ENCODE assay signal across 1 cellular context in the genomic region with DNA sequence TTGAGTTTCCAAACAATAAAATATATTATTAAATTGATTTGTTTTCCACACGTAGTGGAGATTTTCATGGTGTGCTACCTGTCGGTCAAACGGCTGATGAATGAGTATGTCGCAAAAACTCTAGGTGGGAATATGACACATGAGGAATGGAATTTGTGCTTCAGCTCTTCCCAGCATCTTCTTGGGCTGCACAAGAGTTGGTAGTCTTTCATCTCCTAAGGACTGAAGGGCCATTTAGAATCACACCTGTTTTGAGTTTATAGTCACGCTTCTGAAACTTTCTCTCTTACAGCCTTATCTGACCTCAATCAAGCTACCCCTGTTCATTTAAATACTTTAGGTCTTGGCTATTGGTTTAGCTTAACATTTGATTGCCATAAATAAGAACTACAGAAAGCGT.
TF ChIP-seq lines count a peak whose summit lies in the region.

No MANE protein-coding gene starts in this region.

TF ChIP-seq in HepG2, 621 proteins besides CTCF, POLR2A, EP300 and RAD21:
- TF ChIP-seq, protein P1, sequence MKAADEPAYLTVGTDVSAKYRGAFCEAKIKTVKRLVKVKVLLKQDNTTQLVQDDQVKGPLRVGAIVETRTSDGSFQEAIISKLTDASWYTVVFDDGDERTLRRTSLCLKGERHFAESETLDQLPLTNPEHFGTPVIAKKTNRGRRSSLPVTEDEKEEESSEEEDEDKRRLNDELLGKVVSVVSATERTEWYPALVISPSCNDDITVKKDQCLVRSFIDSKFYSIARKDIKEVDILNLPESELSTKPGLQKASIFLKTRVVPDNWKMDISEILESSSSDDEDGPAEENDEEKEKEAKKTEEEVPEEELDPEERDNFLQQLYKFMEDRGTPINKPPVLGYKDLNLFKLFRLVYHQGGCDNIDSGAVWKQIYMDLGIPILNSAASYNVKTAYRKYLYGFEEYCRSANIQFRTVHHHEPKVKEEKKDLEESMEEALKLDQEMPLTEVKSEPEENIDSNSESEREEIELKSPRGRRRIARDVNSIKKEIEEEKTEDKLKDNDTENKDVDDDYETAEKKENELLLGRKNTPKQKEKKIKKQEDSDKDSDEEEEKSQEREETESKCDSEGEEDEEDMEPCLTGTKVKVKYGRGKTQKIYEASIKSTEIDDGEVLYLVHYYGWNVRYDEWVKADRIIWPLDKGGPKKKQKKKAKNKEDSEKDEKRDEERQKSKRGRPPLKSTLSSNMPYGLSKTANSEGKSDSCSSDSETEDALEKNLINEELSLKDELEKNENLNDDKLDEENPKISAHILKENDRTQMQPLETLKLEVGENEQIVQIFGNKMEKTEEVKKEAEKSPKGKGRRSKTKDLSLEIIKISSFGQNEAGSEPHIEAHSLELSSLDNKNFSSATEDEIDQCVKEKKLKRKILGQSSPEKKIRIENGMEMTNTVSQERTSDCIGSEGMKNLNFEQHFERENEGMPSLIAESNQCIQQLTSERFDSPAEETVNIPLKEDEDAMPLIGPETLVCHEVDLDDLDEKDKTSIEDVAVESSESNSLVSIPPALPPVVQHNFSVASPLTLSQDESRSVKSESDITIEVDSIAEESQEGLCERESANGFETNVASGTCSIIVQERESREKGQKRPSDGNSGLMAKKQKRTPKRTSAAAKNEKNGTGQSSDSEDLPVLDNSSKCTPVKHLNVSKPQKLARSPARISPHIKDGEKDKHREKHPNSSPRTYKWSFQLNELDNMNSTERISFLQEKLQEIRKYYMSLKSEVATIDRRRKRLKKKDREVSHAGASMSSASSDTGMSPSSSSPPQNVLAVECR (CRISPR knock-in tag; IDR thresholded peaks at IDR 0.05; ENCODE audit: borderline replicate concordance), result no peak
- TF ChIP-seq FOSL2 (CRISPR knock-in tag; IDR thresholded peaks at IDR 0.05) (0 out of 2 replicates have a peak, but pooled peaks have one; percentile 9), ZNF709 (CRISPR knock-in tag; IDR thresholded peaks at IDR 0.05) (no peak)
TF ChIP-seq in HepG2: peak in this region for 1.
